ENCODE assay signal across 13 cellular contexts in genomic region chr2:64534363-64534762, GRCh38. TPM values are rescaled to one million over a fixed set of nuclear protein-coding genes. Genes with fewer than 3 reads are reported as not detected.
DNase-seq lines count a peak whose midpoint lies in the region; ATAC-seq lines count a peak whose summit lies in the region.
"Had no signal": no experiment of that assay in that cellular context is flagged by ENCODE, and none has a peak within 500 bp of the region (broad histone marks: within the 10 kb centered on the region; RNA-seq: fewer than 3 reads in every experiment).

No MANE protein-coding gene starts in this region.

- no peaks in the 10 kb centered on the region for H3K9me3 Mint-ChIP-seq in activated T-cell treated with anti-CD3 and anti-CD28 coated beads, Interleukin-2, amount 50 U/mL, for 4 hours
- H3K9me3 Mint-ChIP-seq in activated T-helper 1 cell treated with anti-CD3 and anti-CD28 coated beads, Interleukin-12 subunit alpha, Interleukin-12 subunit beta, Interleukin-2, Interleukin-4 antibody, amounts not matched to agents 30 ng/mL and 10 ng/mL and 1 ng/mL, durations not matched to agents 14 hours and 24 hours and 36 hours: no peaks in the 10 kb centered on the region

- H3K27me3 Mint-ChIP-seq in activated T-cell treated with anti-CD3 and anti-CD28 coated beads, Interleukin-2, amount 50 U/mL, for 4 hours (ENCODE audit: low read depth): no peaks in the 10 kb centered on the region
- H3K27me3 Mint-ChIP-seq in activated T-helper 1 cell treated with anti-CD3 and anti-CD28 coated beads, Interleukin-12 subunit alpha, Interleukin-12 subunit beta, Interleukin-2, Interleukin-4 antibody, amounts not matched to agents 30 ng/mL and 10 ng/mL and 1 ng/mL, durations not matched to agents 14 hours and 24 hours and 36 hours (ENCODE audit: insufficient read depth): no peaks in the 10 kb centered on the region

- peaks cover 9% of the 10 kb centered on the region for H3K36me3 Mint-ChIP-seq in activated T-cell treated with anti-CD3 and anti-CD28 coated beads, Interleukin-2, amount 50 U/mL, for 4 hours (ENCODE audit: insufficient read depth)
- H3K36me3 Mint-ChIP-seq in activated T-helper 1 cell treated with anti-CD3 and anti-CD28 coated beads, Interleukin-12 subunit alpha, Interleukin-12 subunit beta, Interleukin-2, Interleukin-4 antibody, amounts not matched to agents 30 ng/mL and 10 ng/mL and 1 ng/mL, durations not matched to agents 14 hours and 24 hours and 36 hours (ENCODE audit: low read depth): peaks cover 14% of the 10 kb centered on the region

- H3K27ac Mint-ChIP-seq in activated T-helper 1 cell treated with anti-CD3 and anti-CD28 coated beads, Interleukin-12 subunit alpha, Interleukin-12 subunit beta, Interleukin-2, Interleukin-4 antibody, amounts not matched to agents 30 ng/mL and 10 ng/mL and 1 ng/mL, durations not matched to agents 14 hours and 24 hours and 36 hours: peak overlapping the region; percentile 57

- intact Hi-C loops in activated T-helper 1 cell treated with anti-CD3 and anti-CD28 coated beads, Interleukin-12 subunit alpha, Interleukin-12 subunit beta, Interleukin-2, Interleukin-4 antibody, amounts not matched to agents 30 ng/mL and 10 ng/mL and 1 ng/mL, durations not matched to agents 14 hours and 24 hours and 36 hours (cut with micrococcal nuclease): loop anchor here (1.0 kb wide), 1 partner anchor 9 kb away; no protein-coding TSS in a partner anchor
- intact Hi-C loops in left ventricle myocardium superior (cut with micrococcal nuclease): no loop called here

- H3K4me1 Mint-ChIP-seq in activated T-cell treated with anti-CD3 and anti-CD28 coated beads, Interleukin-2, amount 50 U/mL, for 4 hours (ENCODE audit: low read depth): peaks cover 63% of the 10 kb centered on the region
- H3K4me1 Mint-ChIP-seq in activated T-helper 1 cell treated with anti-CD3 and anti-CD28 coated beads, Interleukin-12 subunit alpha, Interleukin-12 subunit beta, Interleukin-2, Interleukin-4 antibody, amounts not matched to agents 30 ng/mL and 10 ng/mL and 1 ng/mL, durations not matched to agents 14 hours and 24 hours and 36 hours (ENCODE audit: low read depth): peaks cover 56% of the 10 kb centered on the region

- peak overlapping the region; percentile 7 for H3K4me3 Mint-ChIP-seq in activated T-cell treated with anti-CD3 and anti-CD28 coated beads, Interleukin-2, amount 50 U/mL, for 4 hours
- H3K4me3 Mint-ChIP-seq in activated T-helper 1 cell treated with anti-CD3 and anti-CD28 coated beads, Interleukin-12 subunit alpha, Interleukin-12 subunit beta, Interleukin-2, Interleukin-4 antibody, amounts not matched to agents 30 ng/mL and 10 ng/mL and 1 ng/mL, durations not matched to agents 14 hours and 24 hours and 36 hours: peak overlapping the region; percentile 8

- peak; percentile 41 to 46 for ATAC-seq in activated T-cell treated with anti-CD3 and anti-CD28 coated beads, Interleukin-2, amount 50 U/mL, for 4 hours
- ATAC-seq in stimulated activated naive CD8-positive, alpha-beta T cell treated with anti-CD3 and anti-CD28 coated beads, Interleukin-15, Interleukin-2, amounts not matched to agents 100 U/mL and 50 U/mL, for 24 hours: peak; percentile 28
- ATAC-seq in left ventricle myocardium superior (no peak), HG03097 (IDR thresholded peaks at IDR 0.05; ENCODE audit: low FRiP score, unreplicated experiment) (no peak)
- ATAC-seq: Panc1 had no signal

- DNase-seq in activated T-cell treated with anti-CD3 and anti-CD28 coated beads, Interleukin-2, amount 50 U/mL, for 4 hours: no peak
- no peak for DNase-seq in activated T-cell treated with anti-CD3 and anti-CD28 coated beads, Interleukin-2, amount 50 U/mL, for 48 hours
- DNase-seq in Kasumi-1 (lab: John Stamatoyannopoulos, UW) (peak; percentile 1 to 21), NK-92 (lab: John Stamatoyannopoulos, UW; ENCODE audit: unreplicated experiment) (no peak), left ventricle myocardium superior (no peak)
- DNase-seq in activated T-helper 1 cell treated with anti-CD3 and anti-CD28 coated beads, Interleukin-12 subunit alpha, Interleukin-12 subunit beta, Interleukin-2, Interleukin-4 antibody, amounts not matched to agents 30 ng/mL and 10 ng/mL and 1 ng/mL, durations not matched to agents 14 hours and 24 hours and 36 hours (ENCODE audit: low spot score): no peak
- DNase-seq in stimulated activated naive CD8-positive, alpha-beta T cell treated with anti-CD3 and anti-CD28 coated beads, Interleukin-15, Interleukin-2, amounts not matched to agents 100 U/mL and 50 U/mL, for 24 hours: no peak
- DNase-seq: activated naive CD4-positive, alpha-beta T cell; NCI-H187 treated with DMSO at 0.1 percent for 48 hours; occipital lobe; stimulated activated naive CD4-positive, alpha-beta T cell treated with Interleukin-2 at 50 U/mL for 16 hours had no signal

RNA-seq across cellular contexts. Expression of gene AFTPH, which starts 10.2 kb away (rescaled TPM):
- 10 to 100 TPM; 33.7 to 38.2 (median 37.4) TPM for total RNA-seq in activated T-cell treated with anti-CD3 and anti-CD28 coated beads, Interleukin-2, amount 50 U/mL, for 4 hours
- 42.4 and 43.4 TPM in 2 replicates for total RNA-seq in activated T-helper 1 cell treated with anti-CD3 and anti-CD28 coated beads, Interleukin-12 subunit alpha, Interleukin-12 subunit beta, Interleukin-2, Interleukin-4 antibody, amounts not matched to agents 30 ng/mL and 10 ng/mL and 1 ng/mL, durations not matched to agents 14 hours and 24 hours and 36 hours
- total RNA-seq in left ventricle myocardium superior: 13.0 TPM

Comparison
In these comparisons a context has a peak if more than half of its experiments do, and no peak if none do; other contexts are left out.
1. ATAC-seq: peak in activated T-cell treated with anti-CD3 and anti-CD28 coated beads, Interleukin-2, amount 50 U/mL, for 4 hours (2 of 2) and stimulated activated naive CD8-positive, alpha-beta T cell treated with anti-CD3 and anti-CD28 coated beads, Interleukin-15, Interleukin-2, amounts not matched to agents 100 U/mL and 50 U/mL, for 24 hours (single experiment); none in left ventricle myocardium superior (single experiment) and HG03097 (single experiment).
2. DNase-seq: peak in Kasumi-1 (2 of 2); none in activated T-cell treated with anti-CD3 and anti-CD28 coated beads, Interleukin-2, amount 50 U/mL, for 4 hours (single experiment), activated T-cell treated with anti-CD3 and anti-CD28 coated beads, Interleukin-2, amount 50 U/mL, for 48 hours (0 of 2), activated T-helper 1 cell treated with anti-CD3 and anti-CD28 coated beads, Interleukin-12 subunit alpha, Interleukin-12 subunit beta, Interleukin-2, Interleukin-4 antibody, amounts not matched to agents 30 ng/mL and 10 ng/mL and 1 ng/mL, durations not matched to agents 14 hours and 24 hours and 36 hours (single experiment), stimulated activated naive CD8-positive, alpha-beta T cell treated with anti-CD3 and anti-CD28 coated beads, Interleukin-15, Interleukin-2, amounts not matched to agents 100 U/mL and 50 U/mL, for 24 hours (single experiment), NK-92 (single experiment) and left ventricle myocardium superior (single experiment).